Comparison of ENCODE assay signal across 1 cellular context in genomic region chr1:244214009-244214967, GRCh38.
TF ChIP-seq lines count a peak whose summit lies in the region.

No MANE protein-coding gene starts in this region.

TF ChIP-seq in HepG2, 621 proteins besides CTCF, POLR2A, EP300 and RAD21 (continued from another document):
- TF ChIP-seq MLX (CRISPR knock-in tag; IDR thresholded peaks at IDR 0.05) (peak; percentile 82), ZNF749 (CRISPR knock-in tag; IDR thresholded peaks at IDR 0.05; ENCODE audit: borderline replicate concordance) (no peak), CHD4 (IDR thresholded peaks at IDR 0.05; ENCODE audit: borderline replicate concordance, low read length) (no peak), PRPF4 (IDR thresholded peaks at IDR 0.05; ENCODE audit: low read depth, low read length, poor library complexity, severe bottlenecking) (no peak), TCF7 (IDR thresholded peaks at IDR 0.05; ENCODE audit: low read depth) (no peak), ZNF142 (CRISPR knock-in tag; IDR thresholded peaks at IDR 0.05) (no peak), PRMT3 (CRISPR knock-in tag; IDR thresholded peaks at IDR 0.05; ENCODE audit: borderline replicate concordance, low read depth) (no peak), AHR (CRISPR knock-in tag; IDR thresholded peaks at IDR 0.05) (no peak), CEBPZ (IDR thresholded peaks at IDR 0.05; ENCODE audit: low read length) (no peak), ZHX2 (IDR thresholded peaks at IDR 0.05; ENCODE audit: low read depth) (no peak), ZHX2 (CRISPR knock-in tag; IDR thresholded peaks at IDR 0.05; ENCODE audit: borderline replicate concordance) (no peak), MEIS1 (CRISPR knock-in tag; IDR thresholded peaks at IDR 0.05; ENCODE audit: borderline replicate concordance) (no peak), YEATS2 (CRISPR knock-in tag; IDR thresholded peaks at IDR 0.05; ENCODE audit: borderline replicate concordance) (peak; percentile 22; the same call in 1 of the 2 replicates), PBX2 (CRISPR knock-in tag; IDR thresholded peaks at IDR 0.05) (no peak), MAFF (IDR thresholded peaks at IDR 0.05; ENCODE audit: low read depth, low read length) (no peak), IRF2 (CRISPR knock-in tag; IDR thresholded peaks at IDR 0.05) (no peak), STAT5B (CRISPR knock-in tag; IDR thresholded peaks at IDR 0.05) (no peak)
